Comparison of ENCODE assay signal across 17 cellular contexts in the genomic region with DNA sequence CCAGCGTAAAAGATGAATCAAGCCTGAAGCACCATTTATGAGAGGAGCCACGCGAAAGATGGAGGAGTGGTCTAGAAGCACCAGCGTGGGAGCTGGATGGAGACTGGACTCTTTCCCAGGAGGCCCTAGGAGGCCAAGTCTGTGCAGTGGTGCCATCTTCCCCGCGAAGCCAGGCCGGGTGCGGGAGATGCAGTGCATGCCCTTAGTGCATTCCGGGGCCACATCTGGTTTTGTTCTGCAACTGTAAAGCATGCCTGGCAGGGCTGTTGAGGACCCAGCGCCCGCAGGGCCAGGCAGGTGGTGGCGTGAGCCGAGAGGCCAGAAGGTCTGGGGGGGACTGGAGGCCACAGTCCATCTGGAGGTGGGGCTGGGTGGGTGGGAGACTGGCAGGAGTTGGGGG.
DNase-seq lines count a peak whose midpoint lies in the region; ATAC-seq and TF ChIP-seq lines count a peak whose summit lies in the region.
"Had no signal": no experiment of that assay in that cellular context is flagged by ENCODE, and none has a peak within 500 bp of the region (broad histone marks: within the 10 kb centered on the region; RNA-seq: fewer than 3 reads in every experiment).

No MANE protein-coding gene starts in this region.

- no peak for ATAC-seq in right cardiac atrium
- no peak for ATAC-seq in aorta (ENCODE audit: low FRiP score)
- ATAC-seq in activated T-cell treated with anti-CD3 and anti-CD28 coated beads, Interleukin-2, amount 50 U/mL, for 4 hours, result no peak
- ATAC-seq: CD8-positive, alpha-beta T cell; HCT116 had no signal

- intact Hi-C loops in right cardiac atrium (cut with DNase I), result no loop called here
- intact Hi-C loops in posterior vena cava (cut with DNase I), result no loop called here
- intact Hi-C loops in aorta (cut with DNase I), result no loop called here

- H3K27me3 Mint-ChIP-seq in chondrocyte (ENCODE audit: low read depth), result peaks cover 34% of the 10 kb centered on the region
- peaks cover 3% of the 10 kb centered on the region for H3K27me3 Mint-ChIP-seq in activated T-cell treated with anti-CD3 and anti-CD28 coated beads, Interleukin-2, amount 50 U/mL, for 4 hours (ENCODE audit: low read depth)

- no peaks in the 10 kb centered on the region for H3K4me1 Mint-ChIP-seq in chondrocyte (ENCODE audit: low read depth)
- no peaks in the 10 kb centered on the region for H3K4me1 Mint-ChIP-seq in activated T-cell treated with anti-CD3 and anti-CD28 coated beads, Interleukin-2, amount 50 U/mL, for 4 hours (ENCODE audit: low read depth)
- H3K4me1 Mint-ChIP-seq: B cell had no signal

- H3K27ac Mint-ChIP-seq in chondrocyte (ENCODE audit: unreplicated experiment), result no peak overlapping the region
- H3K27ac Mint-ChIP-seq: B cell; CD8-positive, alpha-beta T cell had no signal

- no peak overlapping the region for H3K27ac ChIP-seq in right cardiac atrium (ENCODE audit: low read length)
- no peak overlapping the region for H3K27ac ChIP-seq in right atrium auricular region
- H3K27ac ChIP-seq in aorta (ENCODE audit: low read depth in 1 of 2, low read length in 2 of 2), result no peak overlapping the region
- H3K27ac ChIP-seq in WERI-Rb-1, result no peak overlapping the region
- H3K27ac ChIP-seq: C4-2B, GM23248, HL-60 had no signal

- WGBS in right cardiac atrium, result 89% methylated on average over 13 of the region's 13 CpGs
- WGBS in aorta, 2 donors, result 92 to 93% methylated on average over 11 to 13 of the region's 13 CpGs

- H3K36me3 ChIP-seq in right atrium auricular region, result no peaks in the 10 kb centered on the region
- no peaks in the 10 kb centered on the region for H3K36me3 ChIP-seq in aorta (ENCODE audit: control insufficient read depth in 1 of 2, insufficient read depth in 2 of 2, low read length in 1 of 2)
- no peaks in the 10 kb centered on the region for H3K36me3 ChIP-seq in WERI-Rb-1

- H3K9me3 ChIP-seq in right cardiac atrium (ENCODE audit: control insufficient read depth, low read length) (no peaks in the 10 kb centered on the region), right atrium auricular region (no peaks in the 10 kb centered on the region), aorta (ENCODE audit: control insufficient read depth, low read length) (no peaks in the 10 kb centered on the region), WERI-Rb-1 (ENCODE audit: severe bottlenecking) (no peaks in the 10 kb centered on the region)

- H3K27me3 ChIP-seq in right cardiac atrium (ENCODE audit: control insufficient read depth, insufficient read depth) (no peaks in the 10 kb centered on the region), right atrium auricular region (no peaks in the 10 kb centered on the region), aorta (ENCODE audit: control insufficient read depth in 1 of 2, insufficient read depth in 2 of 2, low read length in 1 of 2) (no peaks in the 10 kb centered on the region), WERI-Rb-1 (ENCODE audit: insufficient read depth, low read depth, severe bottlenecking) (no peaks in the 10 kb centered on the region)

- H3K4me3 ChIP-seq in right cardiac atrium (ENCODE audit: low read length), result no peak overlapping the region
- no peak overlapping the region for H3K4me3 ChIP-seq in right atrium auricular region
- H3K4me3 ChIP-seq in aorta (ENCODE audit: low read length in 2 of 2), result no peak overlapping the region
- no peak overlapping the region for H3K4me3 ChIP-seq in WERI-Rb-1 (ENCODE audit: low read depth, low read length)
- H3K4me3 ChIP-seq: GM23248 had no signal

- peak in 2 of 3 donors; percentile 28 to 33 for DNase-seq in right cardiac atrium
- no peak for DNase-seq in right atrium auricular region (ENCODE audit: low spot score)
- peak; percentile 74 for DNase-seq in chondrocyte (ENCODE audit: low spot score)
- peak; percentile 77 for DNase-seq in posterior vena cava (ENCODE audit: low spot score)
- peak; percentile 31 to 68 for DNase-seq in aorta
- no peak for DNase-seq in WERI-Rb-1
- no peak for DNase-seq in activated T-cell treated with anti-CD3 and anti-CD28 coated beads, Interleukin-2, amount 50 U/mL, for 4 hours
- DNase-seq: CD8-positive, alpha-beta T cell; COR-L47; DMS153; DMS79 treated with DMSO at 0.1 percent for 48 hours; EL; GM23248 had no signal

- no peak overlapping the region for H3K4me3 Mint-ChIP-seq in chondrocyte (ENCODE audit: unreplicated experiment)
- no peak overlapping the region for H3K4me3 Mint-ChIP-seq in activated T-cell treated with anti-CD3 and anti-CD28 coated beads, Interleukin-2, amount 50 U/mL, for 4 hours
- H3K4me3 Mint-ChIP-seq: B cell; CD8-positive, alpha-beta T cell had no signal

- no peaks in the 10 kb centered on the region for H3K4me1 ChIP-seq in right cardiac atrium (ENCODE audit: control insufficient read depth, insufficient read depth, low read length)
- H3K4me1 ChIP-seq in right atrium auricular region, result no peaks in the 10 kb centered on the region
- H3K4me1 ChIP-seq in aorta (ENCODE audit: control insufficient read depth in 1 of 2, insufficient read depth in 2 of 2, low read length in 2 of 2), result no peaks in the 10 kb centered on the region

- TF ChIP-seq CTCF in right atrium auricular region (IDR thresholded peaks at IDR 0.05), result no peak
- no peak for TF ChIP-seq CTCF in chondrocyte (IDR thresholded peaks at IDR 0.05)
- no peak for TF ChIP-seq CTCF in WERI-Rb-1 (IDR thresholded peaks at IDR 0.05; ENCODE audit: low read depth, low read length)

- H3K36me3 Mint-ChIP-seq in chondrocyte (ENCODE audit: low read depth), result no peaks in the 10 kb centered on the region
- no peaks in the 10 kb centered on the region for H3K36me3 Mint-ChIP-seq in activated T-cell treated with anti-CD3 and anti-CD28 coated beads, Interleukin-2, amount 50 U/mL, for 4 hours (ENCODE audit: insufficient read depth)
- H3K36me3 Mint-ChIP-seq: CD8-positive, alpha-beta T cell had no signal

- H3K9me3 Mint-ChIP-seq in chondrocyte (ENCODE audit: low read depth), result peaks cover 3% of the 10 kb centered on the region
- H3K9me3 Mint-ChIP-seq in activated T-cell treated with anti-CD3 and anti-CD28 coated beads, Interleukin-2, amount 50 U/mL, for 4 hours, result no peaks in the 10 kb centered on the region
- H3K9me3 Mint-ChIP-seq: CD8-positive, alpha-beta T cell had no signal

Comparison
In these comparisons a context has a peak if more than half of its experiments do, and no peak if none do; other contexts are left out.
1. DNase-seq: peak in right cardiac atrium (2 of 3), chondrocyte (single experiment), posterior vena cava (single experiment) and aorta (2 of 2); none in right atrium auricular region (single experiment), WERI-Rb-1 (single experiment) and activated T-cell treated with anti-CD3 and anti-CD28 coated beads, Interleukin-2, amount 50 U/mL, for 4 hours (single experiment).